21 cellular contexts compared by ENCODE assay signal in the genomic region with DNA sequence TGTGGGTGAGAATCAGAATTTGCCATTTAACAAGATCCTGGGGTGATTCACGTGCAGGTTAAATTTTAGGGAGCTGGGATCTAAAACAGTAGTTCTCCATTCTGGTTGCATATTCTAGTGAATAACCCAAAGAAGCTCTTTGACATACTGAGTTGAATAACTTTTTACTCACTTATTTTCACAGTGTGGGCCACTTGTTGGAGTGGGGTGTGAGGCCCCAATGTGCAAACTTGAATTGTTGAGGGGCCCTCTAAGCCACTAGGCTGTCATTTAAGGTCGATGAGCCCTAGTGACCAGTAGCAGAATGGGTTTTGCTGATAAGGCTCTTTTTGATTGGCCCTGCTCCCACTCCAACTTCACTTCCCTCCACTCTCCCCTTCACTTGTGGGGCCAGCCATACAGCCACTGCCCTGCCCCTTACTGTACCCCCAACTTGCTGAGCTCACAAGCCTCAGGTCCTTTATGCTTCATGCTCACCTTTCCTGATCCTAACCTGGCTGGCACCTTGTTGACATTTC. TPM values are rescaled to one million over a fixed set of nuclear protein-coding genes. Genes with fewer than 3 reads are reported as not detected.
DNase-seq lines count a peak whose midpoint lies in the region; ATAC-seq and TF ChIP-seq lines count a peak whose summit lies in the region.
"Had no signal": no experiment of that assay in that cellular context is flagged by ENCODE, and none has a peak within 500 bp of the region (broad histone marks: within the 10 kb centered on the region; RNA-seq: fewer than 3 reads in every experiment).

No MANE protein-coding gene starts in this region.

- no peaks in the 10 kb centered on the region for H3F3A ChIP-seq in GM23338 (replicated peaks; ENCODE audit: low read depth)

- H3K36me3 ChIP-seq in CD4-positive, CD25-positive, alpha-beta regulatory T cell (ENCODE audit: control insufficient read depth, insufficient read depth, low read length): peaks cover 10% of the 10 kb centered on the region
- H3K36me3 ChIP-seq in GM23338 (ENCODE audit: insufficient read depth): no peaks in the 10 kb centered on the region
- H3K36me3 ChIP-seq: BLaER1 treated with 17β-estradiol and CSF1 and Interleukin-3, amounts not matched to agents 10 nM and 100 nM had no signal

- peaks cover 15% of the 10 kb centered on the region for H3K9me2 ChIP-seq in GM23338 (ENCODE audit: insufficient read depth)

- H4K20me1 ChIP-seq in GM23338 (replicated peaks; ENCODE audit: insufficient read depth): no peaks in the 10 kb centered on the region
- H4K20me1 ChIP-seq: BLaER1 treated with 17β-estradiol and CSF1 and Interleukin-3, amounts not matched to agents 10 nM and 100 nM had no signal

- no peak overlapping the region for H3K4me3 ChIP-seq in CD4-positive, CD25-positive, alpha-beta regulatory T cell (ENCODE audit: low read depth, low read length)
- no peak overlapping the region for H3K4me3 ChIP-seq in GM23338
- H3K4me3 ChIP-seq: BLaER1 treated with 17β-estradiol and CSF1 and Interleukin-3, amounts not matched to agents 10 nM and 100 nM; PC-9 had no signal

- H3K4me1 Mint-ChIP-seq in CD4-positive, CD25-positive, alpha-beta regulatory T cell: peaks cover 32 to 93% (median 66%) of the 10 kb centered on the region in 4 donors
- H3K4me1 Mint-ChIP-seq in GM23338: peaks cover 20% of the 10 kb centered on the region
- peaks cover 82% of the 10 kb centered on the region for H3K4me1 Mint-ChIP-seq in central memory CD8-positive, alpha-beta T cell
- peaks cover 50% of the 10 kb centered on the region in 2 donors for H3K4me1 Mint-ChIP-seq in natural killer cell treated with Interleukin-12 subunit alpha and Interleukin-12 subunit beta and Interleukin-15 and Interleukin-18, amount 100 ng/mL, for 72 hours (ENCODE audit: low read depth in 2 of 2)
- peaks cover 3% of the 10 kb centered on the region; the same call in 1 of the 2 replicates for H3K4me1 Mint-ChIP-seq in HFFc6 (ENCODE audit: low read depth)

- peaks cover 31% of the 10 kb centered on the region for H3K36me3 Mint-ChIP-seq in CD4-positive, CD25-positive, alpha-beta regulatory T cell
- no peaks in the 10 kb centered on the region for H3K36me3 Mint-ChIP-seq in GM23338 (ENCODE audit: low read depth)
- peaks cover 1% of the 10 kb centered on the region for H3K36me3 Mint-ChIP-seq in central memory CD8-positive, alpha-beta T cell (ENCODE audit: insufficient read depth)
- peaks cover 4% of the 10 kb centered on the region for H3K36me3 Mint-ChIP-seq in natural killer cell treated with Interleukin-12 subunit alpha and Interleukin-12 subunit beta and Interleukin-15 and Interleukin-18, amount 100 ng/mL, for 72 hours
- H3K36me3 Mint-ChIP-seq in HFFc6 (ENCODE audit: low read depth): no peaks in the 10 kb centered on the region

- no peak for DNase-seq in CD4-positive, CD25-positive, alpha-beta regulatory T cell
- DNase-seq in GM23338 (ENCODE audit: low spot score) (no peak), activated gamma-delta T cell treated with Interleukin-2 at 50 U/mL for 16 hours (no peak), NCI-H524 (lab: John Stamatoyannopoulos, UW) (no peak), HFFc6 (no peak)
- no peak for DNase-seq in central memory CD8-positive, alpha-beta T cell (ENCODE audit: low spot score in 2 of 2)
- DNase-seq in natural killer cell treated with Interleukin-12 subunit alpha and Interleukin-12 subunit beta and Interleukin-15 and Interleukin-18, amount 100 ng/mL, for 72 hours (ENCODE audit: low spot score): no peak
- DNase-seq: COR-L47, DMS 273 treated with DMSO at 0.1 percent for 48 hours, DND-41, GOT3, KBM-7, NCI-H1694 treated with DMSO at 0.1 percent for 48 hours, NCI-H2227 treated with DMSO at 0.1 percent for 48 hours, NCI-H510A treated with DMSO at 0.1 percent for 48 hours, PC-9, SIG-M5 had no signal

- H3K4me2 ChIP-seq in GM23338: no peak overlapping the region
- H3K4me2 ChIP-seq: PC-9 had no signal

- H3K27ac ChIP-seq in CD4-positive, CD25-positive, alpha-beta regulatory T cell (ENCODE audit: insufficient read depth, low read length, poor library complexity, severe bottlenecking): no peak overlapping the region
- no peak overlapping the region for H3K27ac ChIP-seq in GM23338 (ENCODE audit: low read depth)
- H3K27ac ChIP-seq: BLaER1 treated with 17β-estradiol and CSF1 and Interleukin-3, amounts not matched to agents 10 nM and 100 nM; PC-9; RWPE1 had no signal

- H3K4me3 Mint-ChIP-seq in CD4-positive, CD25-positive, alpha-beta regulatory T cell: peak overlapping the region in 1 of 4 donors; percentile 40
- no peak overlapping the region for H3K4me3 Mint-ChIP-seq in GM23338
- peak overlapping the region; percentile 47 for H3K4me3 Mint-ChIP-seq in central memory CD8-positive, alpha-beta T cell
- peak overlapping the region; percentile 36 for H3K4me3 Mint-ChIP-seq in natural killer cell treated with Interleukin-12 subunit alpha and Interleukin-12 subunit beta and Interleukin-15 and Interleukin-18, amount 100 ng/mL, for 72 hours
- no peak overlapping the region for H3K4me3 Mint-ChIP-seq in HFFc6

- no peak for TF ChIP-seq CTCF in GM23338 (conservative IDR thresholded peaks at IDR 0.05; ENCODE audit: low read depth in 2 of 2)
- no peak for TF ChIP-seq CTCF in HFFc6 (IDR thresholded peaks at IDR 0.05)

- H2AFZ ChIP-seq in GM23338: peak overlapping the region; percentile 67; the same call in 1 of the 2 replicates
- H2AFZ ChIP-seq: PC-9 had no signal

- peak overlapping the region in 2 of 3 donors; percentile 3 to 57 for H3K27ac Mint-ChIP-seq in CD4-positive, CD25-positive, alpha-beta regulatory T cell
- H3K27ac Mint-ChIP-seq in GM23338 (no peak overlapping the region), HFFc6 (no peak overlapping the region)
- peak overlapping the region; percentile 89 for H3K27ac Mint-ChIP-seq in central memory CD8-positive, alpha-beta T cell (ENCODE audit: low read depth)
- peak overlapping the region; percentile 55 to 80 for H3K27ac Mint-ChIP-seq in natural killer cell treated with Interleukin-12 subunit alpha and Interleukin-12 subunit beta and Interleukin-15 and Interleukin-18, amount 100 ng/mL, for 72 hours

- no peaks in the 10 kb centered on the region for H3K27me3 Mint-ChIP-seq in CD4-positive, CD25-positive, alpha-beta regulatory T cell
- peaks cover 10% of the 10 kb centered on the region for H3K27me3 Mint-ChIP-seq in GM23338 (ENCODE audit: insufficient read depth, low read depth, poor library complexity)
- no peaks in the 10 kb centered on the region for H3K27me3 Mint-ChIP-seq in central memory CD8-positive, alpha-beta T cell
- H3K27me3 Mint-ChIP-seq in natural killer cell treated with Interleukin-12 subunit alpha and Interleukin-12 subunit beta and Interleukin-15 and Interleukin-18, amount 100 ng/mL, for 72 hours: no peaks in the 10 kb centered on the region
- H3K27me3 Mint-ChIP-seq in HFFc6 (ENCODE audit: insufficient read depth): peaks cover 24% of the 10 kb centered on the region

- no peaks in the 10 kb centered on the region for H3K27me3 ChIP-seq in CD4-positive, CD25-positive, alpha-beta regulatory T cell (ENCODE audit: control insufficient read depth, insufficient read depth, low read length)
- H3K27me3 ChIP-seq in GM23338 (ENCODE audit: insufficient read depth): no peaks in the 10 kb centered on the region
- H3K27me3 ChIP-seq: BLaER1 treated with 17β-estradiol and CSF1 and Interleukin-3, amounts not matched to agents 10 nM and 100 nM had no signal

- no peaks in the 10 kb centered on the region for H3K9me3 ChIP-seq in CD4-positive, CD25-positive, alpha-beta regulatory T cell (ENCODE audit: control insufficient read depth in 2 of 2, low read length in 2 of 2)

- no peaks in the 10 kb centered on the region for H3K79me2 ChIP-seq in GM23338 (replicated peaks; ENCODE audit: insufficient read depth)

- peaks cover 21% of the 10 kb centered on the region for H3K4me1 ChIP-seq in CD4-positive, CD25-positive, alpha-beta regulatory T cell (ENCODE audit: control insufficient read depth, insufficient read depth, low read length, poor library complexity, severe bottlenecking)
- peaks cover 12% of the 10 kb centered on the region; the same call in 1 of the 2 replicates for H3K4me1 ChIP-seq in GM23338 (ENCODE audit: insufficient read depth)

- no peak for ATAC-seq in CD4-positive, CD25-positive, alpha-beta regulatory T cell (ENCODE audit: low read depth in 2 of 2)
- ATAC-seq in GM23338: no peak
- no peak for ATAC-seq in central memory CD8-positive, alpha-beta T cell (replicated peaks; ENCODE audit: extremely low read depth, poor library complexity, severe bottlenecking)
- ATAC-seq in natural killer cell treated with Interleukin-12 subunit alpha and Interleukin-12 subunit beta and Interleukin-15 and Interleukin-18, amount 100 ng/mL, for 72 hours: no peak
- ATAC-seq: SK-N-SH treated with all-trans-retinoic acid at 6 μM for 48 hours had no signal

- peaks cover 0 to 3% (median 0%) of the 10 kb centered on the region in 7 donors for H3K9me3 Mint-ChIP-seq in CD4-positive, CD25-positive, alpha-beta regulatory T cell
- H3K9me3 Mint-ChIP-seq in GM23338: no peaks in the 10 kb centered on the region
- H3K9me3 Mint-ChIP-seq in central memory CD8-positive, alpha-beta T cell: no peaks in the 10 kb centered on the region
- H3K9me3 Mint-ChIP-seq in natural killer cell treated with Interleukin-12 subunit alpha and Interleukin-12 subunit beta and Interleukin-15 and Interleukin-18, amount 100 ng/mL, for 72 hours: no peaks in the 10 kb centered on the region
- no peaks in the 10 kb centered on the region for H3K9me3 Mint-ChIP-seq in HFFc6

TF ChIP-seq in GM23338, 12 proteins besides CTCF, POLR2A, EP300 and RAD21 (continues in another document):
- TF ChIP-seq ZNF331 (CRISPR knock-in tag; IDR thresholded peaks at IDR 0.05; ENCODE audit: low read depth): no peak

RNA-seq across cellular contexts. Expression of gene RIPOR2, which starts 33.6 kb away (rescaled TPM):
- total RNA-seq in CD4-positive, CD25-positive, alpha-beta regulatory T cell: 364 TPM
- polyA plus RNA-seq in CD4-positive, CD25-positive, alpha-beta regulatory T cell: 100 to 1,000 TPM; 320 to 435 (median 407) TPM
- total RNA-seq in GM23338 (2014; rRNA removed; shearing (Covaris generic)): 22.5 TPM in 2 replicates
- polyA plus RNA-seq in GM23338 (2016; fragmentation: Nextera tagmentation; extraction: Ambion mirVana): 8.8 and 9.5 TPM in 2 replicates
- total RNA-seq in natural killer cell treated with Interleukin-12 subunit alpha and Interleukin-12 subunit beta and Interleukin-15 and Interleukin-18, amount 100 ng/mL, for 72 hours: 10 to 100 TPM; 58.7 to 88.4 TPM
- total RNA-seq in HFFc6 (2021; fragmentation: NEBNext Ultra II Directional; extraction: Animal tissue kit (Norgen Biotek cat#: 25700)): 10 to 100 TPM in 4 of 6 experiments, 1 to 10 TPM in 2; 9.1 to 20.7 (median 10.2) TPM
- total RNA-seq: G401 had no signal

Comparison
In these comparisons a context has a peak if more than half of its experiments do, and no peak if none do; other contexts are left out.
1. H3K27ac Mint-ChIP-seq: peak in CD4-positive, CD25-positive, alpha-beta regulatory T cell (2 of 3), central memory CD8-positive, alpha-beta T cell (single experiment) and natural killer cell treated with Interleukin-12 subunit alpha and Interleukin-12 subunit beta and Interleukin-15 and Interleukin-18, amount 100 ng/mL, for 72 hours (2 of 2); none in GM23338 (single experiment) and HFFc6 (single experiment).
2. H3K4me3 Mint-ChIP-seq: peak in central memory CD8-positive, alpha-beta T cell (single experiment) and natural killer cell treated with Interleukin-12 subunit alpha and Interleukin-12 subunit beta and Interleukin-15 and Interleukin-18, amount 100 ng/mL, for 72 hours (single experiment); none in GM23338 (single experiment) and HFFc6 (single experiment).